In the genomic region with DNA sequence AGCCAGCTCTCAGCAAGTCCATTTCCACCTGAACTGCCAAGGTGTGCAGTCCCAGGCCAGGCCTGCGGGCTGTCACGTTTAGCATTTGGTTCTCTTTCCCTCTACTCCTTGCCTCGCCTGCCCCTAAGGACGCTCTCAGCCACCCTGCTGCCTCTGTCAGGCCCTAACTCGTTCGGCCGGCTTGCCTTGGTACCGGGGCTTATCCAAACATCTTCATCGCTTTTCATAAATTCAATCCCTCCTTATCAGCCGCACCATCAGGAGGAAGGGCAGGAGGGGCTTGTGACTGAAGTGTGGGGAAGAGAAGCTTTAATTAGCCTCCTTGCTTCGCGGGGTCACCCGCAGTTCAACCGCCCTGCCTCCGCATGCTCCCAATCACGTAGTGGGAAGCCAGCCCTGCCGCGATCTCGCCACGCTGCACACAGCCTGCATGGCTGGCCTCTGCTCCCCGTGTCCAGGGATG, we compare ENCODE assay signal across 18 cellular contexts.
DNase-seq lines count a peak whose midpoint lies in the region; FAIRE-seq and TF ChIP-seq lines count a peak whose summit lies in the region.
"Had no signal": no experiment of that assay in that cellular context is flagged by ENCODE, and none has a peak within 500 bp of the region (broad histone marks: within the 10 kb centered on the region; RNA-seq: fewer than 3 reads in every experiment).

No MANE protein-coding gene starts in this region.

- H4K20me1 ChIP-seq in H9 (ENCODE audit: control insufficient read depth, insufficient read depth, insufficient read length) = no peaks in the 10 kb centered on the region

- DNase-seq in H9 (peak; percentile 54), NCI-H526 (lab: John Stamatoyannopoulos, UW) (peak; percentile 61 to 85), neuronal stem cell (ENCODE audit: low spot score) (no peak), NCI-H345 treated with DMSO at 0.1 percent for 48 hours (lab: John Stamatoyannopoulos, UW; ENCODE audit: unreplicated experiment) (no peak), NCI-H226 (no peak), H54 (ENCODE audit: insufficient read length, low spot score) (no peak), UCSD-AML1 (lab: John Stamatoyannopoulos, UW; ENCODE audit: unreplicated experiment) (no peak)
- DNase-seq: activated CD4-positive, alpha-beta memory T cell treated with anti-CD3 and anti-CD28 coated beads for 36 hours; central memory CD4-positive, alpha-beta T cell; GF-D8; kidney glomerular epithelial cell; NCI-H187; NCI-H82 had no signal

- no peak for TF ChIP-seq POLR2A in H54 (IDR thresholded peaks at IDR 0.05; ENCODE audit: low read depth, low read length)

- H3T11ph ChIP-seq in H9 (ENCODE audit: low read length) = no peak overlapping the region

- H3K4me2 ChIP-seq in H9 (ENCODE audit: insufficient read depth, insufficient read length, low read length) (no peak overlapping the region), neuronal stem cell (ENCODE audit: insufficient read depth, low read length, poor library complexity, severe bottlenecking) (no peak overlapping the region)
- H3K4me2 ChIP-seq: hepatocyte had no signal

- H3K79me2 ChIP-seq in H9 (ENCODE audit: insufficient read depth, low read length) = no peaks in the 10 kb centered on the region
- H3K79me2 ChIP-seq: hepatocyte had no signal

- H3K79me1 ChIP-seq in H9 (ENCODE audit: insufficient read depth, low read depth, low read length, poor library complexity, severe bottlenecking) (no peaks in the 10 kb centered on the region), neuronal stem cell (ENCODE audit: low read depth, low read length) (no peaks in the 10 kb centered on the region)

- FAIRE-seq in H54 (lab: Jason Lieb, UNC) = no peak
- FAIRE-seq: GM12891 had no signal

- H4K91ac ChIP-seq in H9 (ENCODE audit: insufficient read length, low read depth, low read length) (no peak overlapping the region), neuronal stem cell (ENCODE audit: low read depth, low read length, poor library complexity) (no peak overlapping the region)

- no peaks in the 10 kb centered on the region; the same call in 1 of the 2 replicates for H3K4me1 ChIP-seq in H9 (ENCODE audit: insufficient read depth, low read length)
- peaks cover 0 to 6% of the 10 kb centered on the region in 2 donors for H3K4me1 ChIP-seq in neuronal stem cell (ENCODE audit: control insufficient read depth in 2 of 2, insufficient read depth in 1 of 2, low read depth in 1 of 2, low read length in 2 of 2)

- H3K23me2 ChIP-seq in H9 (ENCODE audit: insufficient read length, low read depth, low read length, poor library complexity, severe bottlenecking) = no peaks in the 10 kb centered on the region

- H3K4me3 ChIP-seq in neuronal stem cell (ENCODE audit: low read length in 2 of 2) = no peak overlapping the region
- H3K4me3 ChIP-seq: hepatocyte, suprapubic skin had no signal

- peaks cover 12 to 14% of the 10 kb centered on the region in 2 experiments for H3K4me1 Mint-ChIP-seq in H9

- no peak overlapping the region for H3K14ac ChIP-seq in H9 (ENCODE audit: insufficient read depth, low read length)
- H3K14ac ChIP-seq in neuronal stem cell (ENCODE audit: low read length) = peak overlapping the region; percentile 76

- H3K9ac ChIP-seq in H9 (ENCODE audit: extremely low read depth, insufficient read length, low read length) = no peak overlapping the region
- H3K9ac ChIP-seq in neuronal stem cell (ENCODE audit: low read depth, low read length, poor library complexity) = no peak overlapping the region

- H3K27ac ChIP-seq in H9 (ENCODE audit: insufficient read length, low read depth, low read length) = no peak overlapping the region
- peak overlapping the region; percentile 60 for H3K27ac ChIP-seq in cingulate gyrus (ENCODE audit: low read depth, low read length)
- H3K27ac ChIP-seq in neuronal stem cell (replicated peaks; ENCODE audit: low read length) = no peak overlapping the region
- H3K27ac ChIP-seq: hepatocyte, suprapubic skin had no signal

- 0 out of 7 replicates have a peak, but pooled peaks cover 0 to 3% (median 0%) of the 10 kb centered on the region in 3 experiments for H3K36me3 Mint-ChIP-seq in H9 (ENCODE audit: insufficient read depth in 1 of 3, low read depth in 3 of 3)
- H3K36me3 Mint-ChIP-seq: activated CD4-positive, alpha-beta memory T cell treated with anti-CD3 and anti-CD28 coated beads for 36 hours had no signal

- peaks cover 4% of the 10 kb centered on the region for H3K27me3 Mint-ChIP-seq in H9 (ENCODE audit: low read depth)
- H3K27me3 Mint-ChIP-seq: activated CD4-positive, alpha-beta memory T cell treated with anti-CD3 and anti-CD28 coated beads for 36 hours had no signal

- peaks cover 0 to 3% of the 10 kb centered on the region in 2 experiments; a peak in 2 of 5 replicates for H3K9me3 Mint-ChIP-seq in H9
- H3K9me3 Mint-ChIP-seq: activated T-helper 1 cell treated with anti-CD3 and anti-CD28 coated beads, Interleukin-12 subunit alpha, Interleukin-12 subunit beta, Interleukin-2, Interleukin-4 antibody, amounts not matched to agents 30 ng/mL and 10 ng/mL and 1 ng/mL, durations not matched to agents 14 hours and 24 hours and 36 hours had no signal

- H3K18ac ChIP-seq in H9 (ENCODE audit: insufficient read length, low read depth, low read length) (no peak overlapping the region), neuronal stem cell (ENCODE audit: low read length) (peak overlapping the region; percentile 90)

- no peak overlapping the region for H2BK20ac ChIP-seq in H9 (ENCODE audit: low read depth, low read length, poor library complexity, severe bottlenecking)

- H2AFZ ChIP-seq in H9 (ENCODE audit: low read length) = no peak overlapping the region
- peak overlapping the region; percentile 35 for H2AFZ ChIP-seq in neuronal stem cell (ENCODE audit: low read length)
- H2AFZ ChIP-seq: hepatocyte had no signal

- no peak overlapping the region for H4K5ac ChIP-seq in H9 (ENCODE audit: insufficient read length, low read depth, low read length)

- H2AK5ac ChIP-seq in H9 (ENCODE audit: insufficient read length, low read length) = no peak overlapping the region
- H2AK5ac ChIP-seq in neuronal stem cell (ENCODE audit: low read depth, low read length) = peak overlapping the region; percentile 67

- no peak overlapping the region for H3K4me3 Mint-ChIP-seq in H9
- H3K4me3 Mint-ChIP-seq: activated CD4-positive, alpha-beta memory T cell treated with anti-CD3 and anti-CD28 coated beads for 36 hours; activated T-helper 1 cell treated with anti-CD3 and anti-CD28 coated beads, Interleukin-12 subunit alpha, Interleukin-12 subunit beta, Interleukin-2, Interleukin-4 antibody, amounts not matched to agents 30 ng/mL and 10 ng/mL and 1 ng/mL, durations not matched to agents 14 hours and 24 hours and 36 hours had no signal

- peak overlapping the region in 1 of 3 experiments; percentile 86; a peak in 1 of 7 replicates for H3K27ac Mint-ChIP-seq in H9
- H3K27ac Mint-ChIP-seq: activated CD4-positive, alpha-beta memory T cell treated with anti-CD3 and anti-CD28 coated beads for 36 hours; activated T-helper 1 cell treated with anti-CD3 and anti-CD28 coated beads, Interleukin-12 subunit alpha, Interleukin-12 subunit beta, Interleukin-2, Interleukin-4 antibody, amounts not matched to agents 30 ng/mL and 10 ng/mL and 1 ng/mL, durations not matched to agents 14 hours and 24 hours and 36 hours had no signal

- no peak overlapping the region for H2BK15ac ChIP-seq in H9 (ENCODE audit: low read depth, low read length)
- no peak overlapping the region for H2BK15ac ChIP-seq in neuronal stem cell (ENCODE audit: low read length)

- H3K4ac ChIP-seq in H9 (ENCODE audit: low read depth, low read length) (no peak overlapping the region), neuronal stem cell (ENCODE audit: low read length) (no peak overlapping the region)

- no peak overlapping the region for H3K23ac ChIP-seq in H9 (ENCODE audit: insufficient read length, low read depth, low read length)
- no peak overlapping the region for H3K23ac ChIP-seq in neuronal stem cell (ENCODE audit: low read depth, low read length, poor library complexity)

- no peak overlapping the region for H2BK120ac ChIP-seq in H9 (ENCODE audit: low read depth, low read length, poor library complexity, severe bottlenecking)
- H2BK120ac ChIP-seq in neuronal stem cell (ENCODE audit: low read depth, low read length) = no peak overlapping the region

- H2BK12ac ChIP-seq in H9 (ENCODE audit: insufficient read length, low read depth, low read length) (no peak overlapping the region), neuronal stem cell (ENCODE audit: low read length) (no peak overlapping the region)

- H4K8ac ChIP-seq in H9 (replicated peaks; ENCODE audit: insufficient read length, low read depth, low read length) (no peak overlapping the region), neuronal stem cell (ENCODE audit: low read depth, low read length) (no peak overlapping the region)

- H3K9me3 ChIP-seq in H9 (ENCODE audit: control insufficient read depth, low read depth, low read length) = no peaks in the 10 kb centered on the region
- peaks cover 0 to 2% of the 10 kb centered on the region in 2 donors for H3K9me3 ChIP-seq in neuronal stem cell (replicated peaks in 1 of 2; ENCODE audit: control insufficient read depth in 2 of 2, insufficient read depth in 1 of 2, low read depth in 1 of 2, low read length in 2 of 2)
- H3K9me3 ChIP-seq: suprapubic skin had no signal

- H3K27me3 ChIP-seq in H9 (ENCODE audit: insufficient read depth, low read length) (no peaks in the 10 kb centered on the region), neuronal stem cell (ENCODE audit: control insufficient read depth in 3 of 3, insufficient read depth in 3 of 3, low read depth in 1 of 3, low read length in 3 of 3) (no peaks in the 10 kb centered on the region)
- H3K27me3 ChIP-seq: hepatocyte had no signal

- no CpG with 5 or more reads among the region's 21 CpGs for WGBS in H9 (ENCODE audit: extremely low coverage, insufficient read length, low lambda C conversion rate)
- WGBS in neuronal stem cell (ENCODE audit: extremely low coverage in 2 of 2, insufficient read length in 2 of 2, insufficient replicate concordance in 1 of 2), 2 donors = no CpG with 5 or more reads among the region's 21 CpGs

- TF ChIP-seq CTCF in H9 (conservative IDR thresholded peaks at IDR 0.05) = peak; percentile 38; the same call in 2 of the 3 replicates

- no peak overlapping the region for H3K56ac ChIP-seq in H9 (ENCODE audit: insufficient read length, low read depth, low read length)

- H2BK5ac ChIP-seq in H9 (ENCODE audit: insufficient read length, low read length) = no peak overlapping the region
- peak overlapping the region; percentile 17 for H2BK5ac ChIP-seq in neuronal stem cell (ENCODE audit: low read length)

- no peaks in the 10 kb centered on the region for H3K36me3 ChIP-seq in neuronal stem cell (replicated peaks in 1 of 2; ENCODE audit: control insufficient read depth in 2 of 2, insufficient read depth in 2 of 2, low read length in 2 of 2)
- H3K36me3 ChIP-seq: suprapubic skin had no signal

Comparison
In these comparisons a context has a peak if more than half of its experiments do, and no peak if none do; other contexts are left out.
1. DNase-seq: peak in H9 (single experiment) and NCI-H526 (2 of 2); none in neuronal stem cell (single experiment), NCI-H345 treated with DMSO at 0.1 percent for 48 hours (single experiment), NCI-H226 (single experiment), H54 (single experiment) and UCSD-AML1 (single experiment).